1 cellular context compared by ENCODE assay signal in genomic region chr7:2999078-2999500, GRCh38.
A peak's percentile ranks its signal among the peaks of the same experiment; 100 is the strongest.
TF ChIP-seq lines count a peak whose summit lies in the region.

No MANE protein-coding gene starts in this region.

TF ChIP-seq in HepG2, 621 proteins besides CTCF, POLR2A, EP300 and RAD21 (continued from another document):
- TF ChIP-seq, protein P1, sequence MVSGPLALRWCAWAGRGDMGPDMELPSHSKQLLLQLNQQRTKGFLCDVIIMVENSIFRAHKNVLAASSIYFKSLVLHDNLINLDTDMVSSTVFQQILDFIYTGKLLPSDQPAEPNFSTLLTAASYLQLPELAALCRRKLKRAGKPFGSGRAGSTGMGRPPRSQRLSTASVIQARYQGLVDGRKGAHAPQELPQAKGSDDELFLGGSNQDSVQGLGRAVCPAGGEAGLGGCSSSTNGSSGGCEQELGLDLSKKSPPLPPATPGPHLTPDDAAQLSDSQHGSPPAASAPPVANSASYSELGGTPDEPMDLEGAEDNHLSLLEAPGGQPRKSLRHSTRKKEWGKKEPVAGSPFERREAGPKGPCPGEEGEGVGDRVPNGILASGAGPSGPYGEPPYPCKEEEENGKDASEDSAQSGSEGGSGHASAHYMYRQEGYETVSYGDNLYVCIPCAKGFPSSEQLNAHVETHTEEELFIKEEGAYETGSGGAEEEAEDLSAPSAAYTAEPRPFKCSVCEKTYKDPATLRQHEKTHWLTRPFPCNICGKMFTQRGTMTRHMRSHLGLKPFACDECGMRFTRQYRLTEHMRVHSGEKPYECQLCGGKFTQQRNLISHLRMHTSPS (CRISPR knock-in tag; IDR thresholded peaks at IDR 0.05; ENCODE audit: low read depth) = no peak
- TF ChIP-seq ASH2L (IDR thresholded peaks at IDR 0.05; ENCODE audit: insufficient read length, low read depth, low read length) = peak; percentile 67
- no peak for TF ChIP-seq RNF2 (conservative IDR thresholded peaks at IDR 0.05; ENCODE audit: low read depth)
- peak; percentile 42; the same call in 1 of the 2 replicates for TF ChIP-seq HNF4G (IDR thresholded peaks at IDR 0.05; ENCODE audit: borderline replicate concordance, low read depth, low read length)
- TF ChIP-seq HNF4G (CRISPR knock-in tag; IDR thresholded peaks at IDR 0.05; ENCODE audit: borderline replicate concordance, low read depth) = no peak
- TF ChIP-seq, protein P2, sequence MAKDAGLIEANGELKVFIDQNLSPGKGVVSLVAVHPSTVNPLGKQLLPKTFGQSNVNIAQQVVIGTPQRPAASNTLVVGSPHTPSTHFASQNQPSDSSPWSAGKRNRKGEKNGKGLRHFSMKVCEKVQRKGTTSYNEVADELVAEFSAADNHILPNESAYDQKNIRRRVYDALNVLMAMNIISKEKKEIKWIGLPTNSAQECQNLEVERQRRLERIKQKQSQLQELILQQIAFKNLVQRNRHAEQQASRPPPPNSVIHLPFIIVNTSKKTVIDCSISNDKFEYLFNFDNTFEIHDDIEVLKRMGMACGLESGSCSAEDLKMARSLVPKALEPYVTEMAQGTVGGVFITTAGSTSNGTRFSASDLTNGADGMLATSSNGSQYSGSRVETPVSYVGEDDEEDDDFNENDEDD (CRISPR knock-in tag; IDR thresholded peaks at IDR 0.05; ENCODE audit: borderline replicate concordance) = peak; percentile 11; the same call in 1 of the 2 replicates
- no peak; the same call in 1 of the 2 replicates for TF ChIP-seq THAP11 (CRISPR knock-in tag; IDR thresholded peaks at IDR 0.05)
- TF ChIP-seq ZNF644 (CRISPR knock-in tag; IDR thresholded peaks at IDR 0.05; ENCODE audit: low read depth) = 0 out of 2 replicates have a peak, but pooled peaks have one; percentile 39
- TF ChIP-seq TCF7 (IDR thresholded peaks at IDR 0.05; ENCODE audit: low read depth) = 0 out of 2 replicates have a peak, but pooled peaks have one; percentile 33
- TF ChIP-seq FOXO1 (CRISPR knock-in tag; IDR thresholded peaks at IDR 0.05) = peak; percentile 45; the same call in 1 of the 2 replicates
- TF ChIP-seq ZNF629 (CRISPR knock-in tag; conservative IDR thresholded peaks at IDR 0.05) = no peak
- TF ChIP-seq RCOR2 (CRISPR knock-in tag; IDR thresholded peaks at IDR 0.05) = peak; percentile 52; the same call in 1 of the 2 replicates
- TF ChIP-seq ZNF546 (CRISPR knock-in tag; conservative IDR thresholded peaks at IDR 0.05) = no peak
- peak; percentile 86 for TF ChIP-seq ELF3 (CRISPR knock-in tag; IDR thresholded peaks at IDR 0.05)
- no peak for TF ChIP-seq DPF2 (CRISPR knock-in tag; IDR thresholded peaks at IDR 0.05; ENCODE audit: borderline replicate concordance, low read depth)
- TF ChIP-seq GATAD2A (CRISPR knock-in tag; IDR thresholded peaks at IDR 0.05) = peak; percentile 39; the same call in 1 of the 2 replicates
- peak; percentile 33; the same call in 1 of the 2 replicates for TF ChIP-seq BCL6 (CRISPR knock-in tag; IDR thresholded peaks at IDR 0.05)
- TF ChIP-seq HMG20B (CRISPR knock-in tag; conservative IDR thresholded peaks at IDR 0.05) = no peak
- TF ChIP-seq TARDBP (CRISPR knock-in tag; IDR thresholded peaks at IDR 0.05) = no peak
- TF ChIP-seq MIER3 (CRISPR knock-in tag; IDR thresholded peaks at IDR 0.05; ENCODE audit: borderline replicate concordance) = 0 out of 2 replicates have a peak, but pooled peaks have one; percentile 23
- no peak for TF ChIP-seq SOX6 (IDR thresholded peaks at IDR 0.05)
- TF ChIP-seq SOX6 (CRISPR knock-in tag; IDR thresholded peaks at IDR 0.05) = 0 out of 2 replicates have a peak, but pooled peaks have one; percentile 5
- no peak for TF ChIP-seq SIX4 (CRISPR knock-in tag; IDR thresholded peaks at IDR 0.05)
- peak; percentile 63 for TF ChIP-seq TEAD3 (CRISPR knock-in tag; optimal IDR thresholded peaks at IDR 0.05; ENCODE audit: borderline replicate concordance)
- TF ChIP-seq ARID3A (IDR thresholded peaks at IDR 0.05; ENCODE audit: low read depth, low read length) = peak; percentile 39; the same call in 1 of the 2 replicates
- no peak for TF ChIP-seq KLF11 (CRISPR knock-in tag; IDR thresholded peaks at IDR 0.05)
- TF ChIP-seq EHMT2 (IDR thresholded peaks at IDR 0.05; ENCODE audit: borderline replicate concordance, low read depth, low read length) = peak; percentile 86; the same call in 1 of the 2 replicates
- TF ChIP-seq MXI1 (IDR thresholded peaks at IDR 0.05; ENCODE audit: borderline replicate concordance, low read depth, low read length) = no peak
- no peak for TF ChIP-seq FOXA1 (IDR thresholded peaks at IDR 0.05)
- 0 out of 2 replicates have a peak, but pooled peaks have one; percentile 4 for TF ChIP-seq FOXA1 (CRISPR knock-in tag; IDR thresholded peaks at IDR 0.05)
- no peak for TF ChIP-seq ZNF224 (CRISPR knock-in tag; IDR thresholded peaks at IDR 0.05)
- no peak for TF ChIP-seq ZBTB34 (CRISPR knock-in tag; IDR thresholded peaks at IDR 0.05)
- 0 out of 2 replicates have a peak, but pooled peaks have one; percentile 10 for TF ChIP-seq SAP130 (CRISPR knock-in tag; IDR thresholded peaks at IDR 0.05; ENCODE audit: low read depth)
